Comparison of ENCODE assay signal across 8 cellular contexts in genomic region chr10:117441812-117442443, GRCh38.
DNase-seq lines count a peak whose midpoint lies in the region; ATAC-seq, FAIRE-seq and TF ChIP-seq lines count a peak whose summit lies in the region.

No MANE protein-coding gene starts in this region.

- H3K4me3 ChIP-seq in thoracic aorta: peak overlapping the region; percentile 51
- H3K4me3 ChIP-seq in kidney (ENCODE audit: low read length in 2 of 2): no peak overlapping the region

- DNase-seq in astrocyte of the hippocampus (ENCODE audit: low read depth, low spot score) (peak; percentile 94), thoracic aorta (ENCODE audit: low spot score) (peak; percentile 25), GM13976 (ENCODE audit: low spot score) (no peak), kidney (no peak), cortex of kidney (lab: John Stamatoyannopoulos, UW) (no peak)
- DNase-seq in stimulated activated CD8-positive, alpha-beta memory T cell treated with anti-CD3 and anti-CD28 coated beads, Interleukin-4, amount 100 ng/mL, for 48 hours: no peak

- no peak for FAIRE-seq in kidney (lab: Jason Lieb, UNC)

- H3K36me3 ChIP-seq in thoracic aorta (no peaks in the 10 kb centered on the region), kidney (ENCODE audit: control insufficient read depth in 1 of 2, insufficient read depth in 2 of 2, low read length in 2 of 2) (no peaks in the 10 kb centered on the region)

- no peak for TF ChIP-seq RAD21 in Ishikawa (IDR thresholded peaks at IDR 0.05; ENCODE audit: low read depth)

- H3K27ac ChIP-seq in thoracic aorta (peak overlapping the region; percentile 36 to 74), kidney (ENCODE audit: low read depth in 2 of 2, low read length in 2 of 2) (no peak overlapping the region)

- H3K9me3 ChIP-seq in thoracic aorta (no peaks in the 10 kb centered on the region), kidney (ENCODE audit: control insufficient read depth in 1 of 2, low read length in 2 of 2) (no peaks in the 10 kb centered on the region)

- TF ChIP-seq CTCF in thoracic aorta (IDR thresholded peaks at IDR 0.05): no peak
- no peak for TF ChIP-seq CTCF in GM13976 (IDR thresholded peaks at IDR 0.05; ENCODE audit: borderline replicate concordance, control extremely low read depth, extremely low read depth, insufficient read depth, missing control alignments)
- TF ChIP-seq CTCF in kidney (IDR thresholded peaks at IDR 0.05; ENCODE audit: borderline replicate concordance, extremely low read depth, insufficient read depth): no peak

- peaks cover 13 to 23% of the 10 kb centered on the region in 2 donors for H3K4me1 ChIP-seq in thoracic aorta (ENCODE audit: control insufficient read depth in 1 of 2, low read depth in 2 of 2)
- no peaks in the 10 kb centered on the region for H3K4me1 ChIP-seq in kidney (ENCODE audit: control insufficient read depth in 1 of 2, insufficient read depth in 1 of 2, low read depth in 1 of 2, low read length in 2 of 2)

- no peak overlapping the region for H3K9ac ChIP-seq in kidney (ENCODE audit: low read length in 2 of 2)

- no peaks in the 10 kb centered on the region for H3K27me3 ChIP-seq in thoracic aorta (replicated peaks; ENCODE audit: insufficient read depth)

- in situ Hi-C loops in GM13976 (cut with MboI; ENCODE audit: low sequenced_read_pairs, unreplicated experiment): no loop called here

- no peak for TF ChIP-seq EP300 in Ishikawa (IDR thresholded peaks at IDR 0.05; ENCODE audit: borderline replicate concordance)

- intact Hi-C loops in kidney (cut with DNase I): no loop called here

- peak; percentile 77 for ATAC-seq in GM19452 (IDR thresholded peaks at IDR 0.05; ENCODE audit: unreplicated experiment)
- peak; percentile 68 for ATAC-seq in thoracic aorta (ENCODE audit: insufficient number of reproducible peaks, low FRiP score, low read depth)

TF ChIP-seq in Ishikawa, 13 proteins besides CTCF, POLR2A, EP300 and RAD21:
- TF ChIP-seq NFIC (IDR thresholded peaks at IDR 0.05) (peak; percentile 37; the same call in 1 of the 2 replicates), EGR1 (IDR thresholded peaks at IDR 0.05) (no peak), TCF12 (IDR thresholded peaks at IDR 0.05; ENCODE audit: low read depth) (peak; percentile 15; the same call in 1 of the 2 replicates), TEAD4 (IDR thresholded peaks at IDR 0.05) (no peak)

Comparison
In these comparisons a context has a peak if more than half of its experiments do, and no peak if none do; other contexts are left out.
1. DNase-seq: peak in astrocyte of the hippocampus (single experiment) and thoracic aorta (single experiment); none in GM13976 (single experiment), stimulated activated CD8-positive, alpha-beta memory T cell treated with anti-CD3 and anti-CD28 coated beads, Interleukin-4, amount 100 ng/mL, for 48 hours (single experiment), kidney (single experiment) and cortex of kidney (single experiment).
2. H3K27ac ChIP-seq: peak in thoracic aorta (2 of 2); none in kidney (0 of 2).